In the genomic region with DNA sequence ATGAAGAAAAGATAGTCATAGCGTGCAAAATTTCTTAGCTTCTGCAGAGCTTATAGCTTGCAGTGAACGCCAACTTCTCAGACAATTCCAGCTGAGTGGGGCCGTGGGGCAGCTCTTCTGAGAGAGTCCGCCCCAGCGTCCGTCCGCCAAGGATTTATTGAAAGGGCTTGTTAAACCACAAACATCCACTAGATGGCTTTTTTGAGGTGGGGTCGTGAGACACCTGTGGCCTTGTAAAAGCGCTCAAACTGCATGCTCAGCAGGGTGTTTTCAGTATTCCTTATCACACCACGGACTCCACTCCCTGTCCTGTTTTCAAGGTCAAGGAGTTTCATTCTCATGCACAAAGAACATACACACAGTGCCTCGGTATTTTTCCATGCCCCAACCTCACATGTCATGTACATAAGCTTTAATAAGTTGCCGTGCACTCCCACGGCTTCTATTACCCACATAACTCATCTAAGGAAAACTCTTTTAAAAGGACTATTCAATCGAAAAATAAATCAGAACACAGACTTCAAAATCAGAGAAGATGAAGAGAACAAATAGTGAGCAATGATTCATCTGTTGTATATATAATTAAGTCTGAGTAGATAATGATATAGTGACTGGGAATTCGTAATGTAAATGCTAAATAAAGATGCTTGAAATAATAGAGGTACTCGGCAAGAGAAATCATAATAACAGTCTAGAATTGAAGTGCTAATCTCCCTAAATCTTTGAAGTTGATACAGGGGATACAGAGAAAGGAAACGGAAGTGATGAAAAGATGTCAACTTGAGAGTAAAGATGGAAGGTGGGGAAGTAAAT, we compare ENCODE assay signal across 10 cellular contexts. TPM values are rescaled to one million over a fixed set of nuclear protein-coding genes. Genes with fewer than 3 reads are reported as not detected.
A peak's percentile ranks its signal among the peaks of the same experiment; 100 is the strongest.
DNase-seq lines count a peak whose midpoint lies in the region; ATAC-seq and TF ChIP-seq lines count a peak whose summit lies in the region.
"Had no signal": no experiment of that assay in that cellular context is flagged by ENCODE, and none has a peak within 500 bp of the region (broad histone marks: within the 10 kb centered on the region; RNA-seq: fewer than 3 reads in every experiment).

No MANE protein-coding gene starts in this region.

- TF ChIP-seq CTCF in GM12874 (IDR thresholded peaks at IDR 0.05; ENCODE audit: insufficient read depth, low read depth, low read length) (peak; percentile 12; the same call in 1 of the 2 replicates), progenitor cell of endocrine pancreas (IDR thresholded peaks at IDR 0.05; ENCODE audit: unreplicated experiment) (peak; percentile 81)

- H3K27me3 Mint-ChIP-seq in progenitor cell of endocrine pancreas = no peaks in the 10 kb centered on the region
- H3K27me3 Mint-ChIP-seq: activated naive CD8-positive, alpha-beta T cell treated with anti-CD3 and anti-CD28 coated beads, Interleukin-2, amount 50 U/mL, for 24 hours had no signal

- H3K4me3 Mint-ChIP-seq in progenitor cell of endocrine pancreas (ENCODE audit: low read depth) = no peak overlapping the region
- H3K4me3 Mint-ChIP-seq: activated naive CD8-positive, alpha-beta T cell treated with anti-CD3 and anti-CD28 coated beads, Interleukin-2, amount 50 U/mL, for 24 hours had no signal

- peaks cover 19% of the 10 kb centered on the region for H3K36me3 Mint-ChIP-seq in progenitor cell of endocrine pancreas (ENCODE audit: insufficient read depth)

- H3K27ac Mint-ChIP-seq in progenitor cell of endocrine pancreas = no peak overlapping the region
- H3K27ac Mint-ChIP-seq: activated naive CD8-positive, alpha-beta T cell treated with anti-CD3 and anti-CD28 coated beads, Interleukin-2, amount 50 U/mL, for 24 hours had no signal

- H3K4me1 Mint-ChIP-seq in progenitor cell of endocrine pancreas (ENCODE audit: low read depth) = peaks cover 9% of the 10 kb centered on the region

- peaks cover 16% of the 10 kb centered on the region for H3K9me3 Mint-ChIP-seq in progenitor cell of endocrine pancreas (ENCODE audit: low read depth)

- no peak for TF ChIP-seq POLR2A in erythroblast (IDR thresholded peaks at IDR 0.05; ENCODE audit: low read length)

- ATAC-seq in GM18498 (IDR thresholded peaks at IDR 0.05; ENCODE audit: unreplicated experiment) = no peak
- ATAC-seq: activated naive CD8-positive, alpha-beta T cell treated with anti-CD3 and anti-CD28 coated beads, Interleukin-2, amount 50 U/mL, for 24 hours had no signal

- DNase-seq in NCI-H2227 treated with DMSO at 0.1 percent for 48 hours (lab: John Stamatoyannopoulos, UW) (peak; percentile 22), erythroblast (lab: John Stamatoyannopoulos, UW) (peak; percentile 23 to 29), progenitor cell of endocrine pancreas (ENCODE audit: low spot score, unreplicated experiment) (peak; percentile 33), NCI-H1930 (lab: John Stamatoyannopoulos, UW) (no peak)
- DNase-seq in NK-92 treated with Interleukin-12 subunit alpha and Interleukin-12 subunit beta, amount 100 ng/mL, for 24 hours (lab: John Stamatoyannopoulos, UW) = no peak
- DNase-seq: activated naive CD8-positive, alpha-beta T cell treated with anti-CD3 and anti-CD28 coated beads, Interleukin-2, amount 50 U/mL, for 24 hours; NCI-H1694 treated with DMSO at 0.1 percent for 48 hours had no signal

RNA-seq across cellular contexts. Expression of a gene that starts 46.7 kb away (rescaled TPM):
- total RNA-seq in progenitor cell of endocrine pancreas = 112 and 117 TPM in 2 replicates

RNA-seq across cellular contexts. Expression of a gene that starts 46.9 kb away (rescaled TPM):
- 2.7 and 3.5 TPM in 2 replicates for total RNA-seq in progenitor cell of endocrine pancreas

RNA-seq across cellular contexts. Expression of a gene that starts 57.4 kb away (rescaled TPM):
- not detected in 2 replicates for total RNA-seq in progenitor cell of endocrine pancreas
- total RNA-seq: temporal lobe had no signal

Comparison
In these comparisons a context has a peak if more than half of its experiments do, and no peak if none do; other contexts are left out.
1. DNase-seq: peak in NCI-H2227 treated with DMSO at 0.1 percent for 48 hours (single experiment), erythroblast (2 of 2) and progenitor cell of endocrine pancreas (single experiment); none in NCI-H1930 (0 of 2) and NK-92 treated with Interleukin-12 subunit alpha and Interleukin-12 subunit beta, amount 100 ng/mL, for 24 hours (single experiment).